21 cellular contexts compared by ENCODE assay signal in the genomic region with DNA sequence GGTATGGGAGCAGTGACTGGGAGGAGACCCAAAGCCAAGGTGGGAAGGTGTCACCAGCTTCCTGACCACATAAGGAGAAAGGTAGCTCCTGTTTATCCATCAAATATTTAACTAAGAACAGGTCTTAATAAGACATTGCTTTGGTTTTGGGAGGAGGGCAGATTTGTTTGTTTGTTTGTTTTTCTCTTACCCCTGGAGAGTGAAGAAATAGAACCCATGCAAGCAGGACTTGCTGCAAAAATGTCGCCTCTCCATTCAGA. TPM values are rescaled to one million over a fixed set of nuclear protein-coding genes. Genes with fewer than 3 reads are reported as not detected.
DNase-seq lines count a peak whose midpoint lies in the region; ATAC-seq, FAIRE-seq and TF ChIP-seq lines count a peak whose summit lies in the region.
"Had no signal": no experiment of that assay in that cellular context is flagged by ENCODE, and none has a peak within 500 bp of the region (broad histone marks: within the 10 kb centered on the region; RNA-seq: fewer than 3 reads in every experiment).

No MANE protein-coding gene starts in this region.

- peaks cover 52% of the 10 kb centered on the region for H3K4me1 ChIP-seq in PC-3 (ENCODE audit: insufficient read depth, low read length)
- H3K4me1 ChIP-seq in breast epithelium = peaks cover 0 to 14% of the 10 kb centered on the region in 2 donors
- H3K4me1 ChIP-seq in keratinocyte (ENCODE audit: control insufficient read depth, extremely low read depth, insufficient read depth, low read length) = peaks cover 57% of the 10 kb centered on the region
- peaks cover 58% of the 10 kb centered on the region for H3K4me1 ChIP-seq in suprapubic skin
- H3K4me1 ChIP-seq in adrenal gland (replicated peaks in 1 of 2) = peaks cover 0 to 5% of the 10 kb centered on the region in 2 donors
- H3K4me1 ChIP-seq: Caco-2 had no signal

- H3K9me1 ChIP-seq in keratinocyte (ENCODE audit: control insufficient read depth, extremely low read depth, insufficient read depth, low read length) = no peaks in the 10 kb centered on the region

- CTCF ChIA-PET in PC-3 (lab: Charles Lee) = no interaction called here

- no peaks in the 10 kb centered on the region for H3F3A ChIP-seq in PC-3 (ENCODE audit: low read length, unreplicated experiment)

- no peak overlapping the region for H2AFZ ChIP-seq in PC-3 (ENCODE audit: low read length)
- H2AFZ ChIP-seq in keratinocyte (ENCODE audit: control insufficient read depth, low read length) = no peak overlapping the region

- H3K9me3 ChIP-seq in PC-3 (ENCODE audit: low read length) (no peaks in the 10 kb centered on the region), breast epithelium (no peaks in the 10 kb centered on the region), keratinocyte (ENCODE audit: control insufficient read depth, low read depth, low read length) (no peaks in the 10 kb centered on the region), suprapubic skin (no peaks in the 10 kb centered on the region), adrenal gland (replicated peaks in 1 of 3) (no peaks in the 10 kb centered on the region)
- H3K9me3 ChIP-seq: Caco-2, Peyer's patch, SJCRH30 had no signal

- TF ChIP-seq EP300 in suprapubic skin (IDR thresholded peaks at IDR 0.05) = no peak

- H3K4me3 ChIP-seq in PC-3 (ENCODE audit: low read length) (no peak overlapping the region), breast epithelium (no peak overlapping the region), keratinocyte (ENCODE audit: control insufficient read depth in 2 of 3, extremely low read depth in 1 of 3, insufficient read depth in 2 of 3, low read depth in 1 of 3, low read length in 3 of 3) (peak overlapping the region; percentile 1 to 53 (median 40)), suprapubic skin (no peak overlapping the region), adrenal gland (no peak overlapping the region)
- H3K4me3 ChIP-seq: K562, Peyer's patch, SJCRH30 had no signal

- peak overlapping the region; percentile 12 for H3K4me2 ChIP-seq in PC-3 (ENCODE audit: low read length)
- peak overlapping the region; percentile 68 for H3K4me2 ChIP-seq in keratinocyte (ENCODE audit: control insufficient read depth, extremely low read depth, insufficient read depth, low read depth, low read length)

- no peak for TF ChIP-seq POLR2A in breast epithelium (IDR thresholded peaks at IDR 0.05)
- no peak for TF ChIP-seq POLR2A in suprapubic skin (IDR thresholded peaks at IDR 0.05)
- no peak for TF ChIP-seq POLR2A in adrenal gland (IDR thresholded peaks at IDR 0.05)

- dilution Hi-C loops in keratinocyte (cut with MboI; ENCODE audit: extremely low pct_ligation_motif_present, low sequenced_read_pairs) = no loop called here

- WGBS in suprapubic skin = 100% methylated on average over 1 of the region's 1 CpG
- WGBS in adrenal gland, 4 donors = 78 to 100% (median 92%) methylated on average over 1 of the region's 1 CpG

- H3K79me2 ChIP-seq in PC-3 (ENCODE audit: low read length) (no peaks in the 10 kb centered on the region), keratinocyte (ENCODE audit: control insufficient read depth, insufficient read depth, low read length) (peaks cover 4% of the 10 kb centered on the region)

- TF ChIP-seq CTCF in PC-3 (conservative IDR thresholded peaks at IDR 0.05; ENCODE audit: low read depth, low read length) = no peak
- no peak for TF ChIP-seq CTCF in breast epithelium (IDR thresholded peaks at IDR 0.05)
- TF ChIP-seq CTCF in keratinocyte (optimal IDR thresholded peaks at IDR 0.05 in 1 of 3, IDR thresholded peaks at IDR 0.05 in 1 of 3, conservative IDR thresholded peaks at IDR 0.05 in 1 of 3; ENCODE audit: extremely low read depth in 1 of 3, insufficient read depth in 2 of 3, low read length in 3 of 3) = no peak
- no peak for TF ChIP-seq CTCF in suprapubic skin (IDR thresholded peaks at IDR 0.05)
- no peak for TF ChIP-seq CTCF in adrenal gland (IDR thresholded peaks at IDR 0.05)

- H4K20me1 ChIP-seq in PC-3 (ENCODE audit: low read length) (no peaks in the 10 kb centered on the region), keratinocyte (ENCODE audit: control insufficient read depth, extremely low read depth, insufficient read depth, low read length) (no peaks in the 10 kb centered on the region)

- no peaks in the 10 kb centered on the region for H3K9me2 ChIP-seq in PC-3 (replicated peaks; ENCODE audit: low read length)

- H3K27ac ChIP-seq in PC-3 (ENCODE audit: low read length) (peak overlapping the region; percentile 43), breast epithelium (peak overlapping the region; percentile 79 to 83), keratinocyte (ENCODE audit: control insufficient read depth, insufficient read depth, low read length) (peak overlapping the region; percentile 98), suprapubic skin (peak overlapping the region; percentile 74), adrenal gland (no peak overlapping the region)
- H3K27ac ChIP-seq: Peyer's patch, SJCRH30 had no signal

- no peaks in the 10 kb centered on the region for H3K27me3 ChIP-seq in PC-3 (ENCODE audit: low read length)
- H3K27me3 ChIP-seq in breast epithelium = no peaks in the 10 kb centered on the region
- H3K27me3 ChIP-seq in keratinocyte (ENCODE audit: control insufficient read depth, extremely low read depth, insufficient read depth, low read length) = no peaks in the 10 kb centered on the region
- H3K27me3 ChIP-seq in suprapubic skin = no peaks in the 10 kb centered on the region
- H3K27me3 ChIP-seq in adrenal gland = no peaks in the 10 kb centered on the region
- H3K27me3 ChIP-seq: Peyer's patch, SJCRH30 had no signal

- intact Hi-C loops in PC-3 (cut with micrococcal nuclease) = no loop called here
- intact Hi-C loops in breast epithelium (cut with DNase I; ENCODE audit: low total_unique reads) = no loop called here
- intact Hi-C loops in adrenal gland (cut with DNase I) = no loop called here

- no TSS peak for BruUV-seq in PC-3 (replicated peaks; lab: Mats Ljungman, UMichigan)

- no peak for ATAC-seq in PC-3
- ATAC-seq in HG03097 (IDR thresholded peaks at IDR 0.05; ENCODE audit: low FRiP score, unreplicated experiment) = no peak
- ATAC-seq: CD8-positive, alpha-beta T cell; HCT116; K562; SK-N-SH treated with all-trans-retinoic acid at 6 μM for 48 hours had no signal

- H3K9ac ChIP-seq in PC-3 (ENCODE audit: low read length) (no peak overlapping the region), keratinocyte (ENCODE audit: control insufficient read depth, extremely low read depth, insufficient read depth, low read length) (peak overlapping the region; percentile 53)

- POLR2A ChIA-PET in PC-3 (lab: Charles Lee; ENCODE audit: unreplicated experiment) = no interaction called here

- DNase-seq in PC-3 = no peak
- no peak for DNase-seq in breast epithelium (ENCODE audit: low spot score in 2 of 2)
- no peak for DNase-seq in keratinocyte (ENCODE audit: low read depth, low spot score)
- no peak for DNase-seq in suprapubic skin (ENCODE audit: low spot score in 2 of 2)
- no peak for DNase-seq in adrenal gland
- no peak for DNase-seq in NCI-H1092 (lab: John Stamatoyannopoulos, UW)
- DNase-seq: C1 segment of cervical spinal cord; Caco-2; CD8-positive, alpha-beta T cell; Kasumi-1; NCI-H1048; NCI-H2081 treated with DMSO at 0.1 percent for 48 hours; NCI-H226; NCI-H510A; Peyer's patch; SJCRH30 had no signal

- no peaks in the 10 kb centered on the region for H3K36me3 ChIP-seq in PC-3 (ENCODE audit: low read depth, low read length)
- H3K36me3 ChIP-seq in breast epithelium = no peaks in the 10 kb centered on the region
- H3K36me3 ChIP-seq in keratinocyte (ENCODE audit: control insufficient read depth in 2 of 2, extremely low read depth in 1 of 2, insufficient read depth in 2 of 2, low read length in 2 of 2) = no peaks in the 10 kb centered on the region
- no peaks in the 10 kb centered on the region for H3K36me3 ChIP-seq in suprapubic skin
- no peaks in the 10 kb centered on the region for H3K36me3 ChIP-seq in adrenal gland (replicated peaks in 1 of 2)
- H3K36me3 ChIP-seq: Peyer's patch, SJCRH30 had no signal

- FAIRE-seq in keratinocyte (lab: Jason Lieb, UNC) = no peak
- FAIRE-seq: GM19239, K562 had no signal

RNA-seq across cellular contexts. Expression of gene CD44, which starts 26.2 kb away (rescaled TPM):
- 181 and 241 TPM in 2 replicates for total RNA-seq in PC-3 (2014; rRNA removed)
- total RNA-seq in breast epithelium = 100 to 1,000 TPM; 255 to 348 (median 269) TPM
- 1,621 to 2,271 TPM (median 2,038 TPM) in 3 replicates for polyA plus RNA-seq in keratinocyte
- polyA plus RNA-seq in keratinocyte (2011; ENCODE audit: low read depth) = 1,899 TPM
- polyA plus RNA-seq in keratinocyte (2011; cell fraction: cytosol; rRNA removed) = 704 and 1,157 TPM in 2 replicates
- polyA plus RNA-seq in keratinocyte (2011; cell fraction: nucleus; rRNA removed) = 3,164 and 3,631 TPM in 2 replicates
- polyA plus RNA-seq in keratinocyte (2012; ENCODE audit: low replicate concordance) = 637 and 1,345 TPM in 2 replicates
- 1,693 to 2,971 TPM (median 2,836 TPM) in 3 replicates for polyA minus RNA-seq in keratinocyte
- 1,343 TPM for polyA minus RNA-seq in keratinocyte (2011; cell fraction: cytosol; rRNA and poly(A)+ RNA removed)
- 2,671 and 5,354 TPM in 2 replicates for polyA minus RNA-seq in keratinocyte (2011; cell fraction: nucleus; rRNA and poly(A)+ RNA removed)
- 1,000 to 10,000 TPM; 1,361 to 2,207 (median 1,502) TPM for total RNA-seq in suprapubic skin
- total RNA-seq in adrenal gland = 100 to 1,000 TPM in 2 of 8 donors, 10 to 100 TPM in 6; 65.3 to 110 (median 83.2) TPM
- polyA plus RNA-seq in adrenal gland = 10 to 100 TPM; 20.2 to 81.2 (median 32.5) TPM

Comparison
In these comparisons a context has a peak if more than half of its experiments do, and no peak if none do; other contexts are left out.
1. H3K27ac ChIP-seq: peak in PC-3 (single experiment), breast epithelium (2 of 2), keratinocyte (single experiment) and suprapubic skin (single experiment); none in adrenal gland (0 of 5).
2. H3K4me3 ChIP-seq: peak in keratinocyte (3 of 3); none in PC-3 (single experiment), breast epithelium (0 of 3), suprapubic skin (single experiment) and adrenal gland (0 of 4).